ENCODE assay signal across 8 cellular contexts in the genomic region with DNA sequence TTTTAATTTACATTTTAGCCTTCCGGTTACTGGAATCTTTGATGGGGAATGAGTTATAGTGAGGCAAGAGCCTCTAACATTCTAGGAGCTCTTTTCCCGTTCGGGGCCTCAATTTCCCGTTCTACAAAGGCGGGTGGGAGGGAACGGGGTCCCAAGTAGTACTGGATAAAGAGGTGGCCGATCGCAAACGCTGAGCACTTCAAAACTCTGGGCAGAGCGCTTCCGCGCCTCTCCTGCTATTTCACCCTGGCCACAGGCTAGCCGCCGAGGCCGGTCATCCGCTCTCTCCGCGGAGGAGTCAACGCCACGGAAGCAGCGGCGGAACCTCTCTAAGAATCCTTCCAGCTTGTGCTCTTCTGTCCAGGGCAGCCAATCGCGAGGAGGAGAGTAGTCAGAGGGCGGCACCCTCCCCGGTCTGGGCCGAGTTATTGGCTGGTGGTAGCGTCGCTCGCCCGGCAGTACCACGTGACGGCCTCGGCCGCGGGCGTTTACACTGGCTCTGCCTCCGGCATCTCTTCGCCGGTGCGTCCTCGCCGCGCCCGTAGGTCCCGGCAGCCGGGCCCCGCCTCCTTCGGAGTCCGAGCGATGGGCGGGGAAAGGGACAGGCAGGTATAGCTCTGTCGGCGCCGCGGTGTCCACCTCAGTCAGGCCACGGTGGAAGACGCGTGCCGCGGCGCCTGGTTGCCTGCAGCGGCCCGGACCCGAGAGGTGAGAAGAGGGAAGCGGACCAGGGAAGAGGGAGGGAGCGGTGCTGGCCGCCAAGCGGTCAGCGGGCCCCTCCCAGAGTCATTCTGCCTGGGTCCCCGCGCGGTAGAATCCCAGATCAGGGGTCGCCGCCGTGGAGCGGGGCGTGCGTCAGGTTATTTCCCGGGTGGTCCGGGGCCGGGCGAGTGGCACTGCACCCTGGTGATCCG. TPM values are rescaled to one million over a fixed set of nuclear protein-coding genes. Genes with fewer than 3 reads are reported as not detected.
A peak's percentile ranks its signal among the peaks of the same experiment; 100 is the strongest.
DNase-seq lines count a peak whose midpoint lies in the region; ATAC-seq and TF ChIP-seq lines count a peak whose summit lies in the region.

A gene (plus strand): TSS at position 487 of the 914 bp plus-strand sequence. CDS start 16,895 bp downstream, outside the sequence.

- in situ Hi-C loops in transverse colon (cut with MboI; ENCODE audit: low pct_ligation_motif_present in 1 of 4, low pct_unique_long_range_greater_than_20kb in 1 of 4, low sequenced_read_pairs in 3 of 4) = loop anchor here in 2 of 4 donors (10.0 to 25.0 kb wide), 2 partner anchors 98 to 106 kb away; no protein-coding TSS in a partner anchor

- TF ChIP-seq CTCF in GM12865 (IDR thresholded peaks at IDR 0.05; ENCODE audit: insufficient read depth, low read depth, low read length, missing control alignments) (no peak), cardiac muscle cell (IDR thresholded peaks at IDR 0.05; ENCODE audit: low read depth, low read length) (no peak), transverse colon (IDR thresholded peaks at IDR 0.05) (peak in 2 of 5 experiments; percentile 21 to 22)

- no peak within 1 kb of the TSS for H3K23ac ChIP-seq in trophoblast cell (ENCODE audit: low read length)

- H3K27ac ChIP-seq in cardiac muscle cell (peak within 1 kb of the TSS; percentile 86), trophoblast cell (ENCODE audit: low read depth, low read length) (peak within 1 kb of the TSS; percentile 77), transverse colon (peak within 1 kb of the TSS; percentile 90 to 95 (median 94))

- H3K27me3 ChIP-seq in adipocyte (replicated peaks; ENCODE audit: control insufficient read depth, insufficient read depth, low read length) (no peaks in the 10 kb centered on the region), cardiac muscle cell (no peaks in the 10 kb centered on the region), trophoblast cell (ENCODE audit: insufficient read depth, low read length) (no peaks in the 10 kb centered on the region), transverse colon (no peaks in the 10 kb centered on the region)

- peak within 1 kb of the TSS; percentile 59 for H2BK120ac ChIP-seq in trophoblast cell (ENCODE audit: insufficient read depth, low read length, poor library complexity)

- peak within 1 kb of the TSS; percentile 83 for H4K12ac ChIP-seq in trophoblast cell (ENCODE audit: low read depth, low read length)

- peak within 1 kb of the TSS; percentile 67 for H2BK12ac ChIP-seq in trophoblast cell (ENCODE audit: low read length)

- peak within 1 kb of the TSS; percentile 91 for H3K14ac ChIP-seq in trophoblast cell (ENCODE audit: low read length)

- H3K4me2 ChIP-seq in trophoblast cell (ENCODE audit: low read length) = peak within 1 kb of the TSS; percentile 81

- H4K91ac ChIP-seq in trophoblast cell (ENCODE audit: low read depth, low read length) = peak within 1 kb of the TSS; percentile 86

- peak within 1 kb of the TSS; percentile 71 for H2BK5ac ChIP-seq in trophoblast cell (ENCODE audit: low read depth, low read length, poor library complexity)

- peak; percentile 97 for TF ChIP-seq POLR2A in transverse colon (IDR thresholded peaks at IDR 0.05)

- peak within 1 kb of the TSS; percentile 96 for H2AFZ ChIP-seq in trophoblast cell (ENCODE audit: insufficient read depth, low read length, poor library complexity)

- H3K9ac ChIP-seq in adipocyte (ENCODE audit: low read length) = peak within 1 kb of the TSS; percentile 87
- H3K9ac ChIP-seq in trophoblast cell (ENCODE audit: low read length) = no peak within 1 kb of the TSS

- H3K4ac ChIP-seq in trophoblast cell (ENCODE audit: low read depth, low read length) = peak within 1 kb of the TSS; percentile 73

- H3K79me2 ChIP-seq in trophoblast cell (ENCODE audit: control insufficient read depth, insufficient read depth, low read length, poor library complexity) = peaks cover 4% of the 10 kb centered on the region

- H3K4me3 ChIP-seq in GM12865 (ENCODE audit: low read depth, low read length) = peak within 1 kb of the TSS; percentile 81
- H3K4me3 ChIP-seq in adipocyte (ENCODE audit: low read length) = peak within 1 kb of the TSS; percentile 85
- peak within 1 kb of the TSS; percentile 50 for H3K4me3 ChIP-seq in cardiac muscle cell
- peak within 1 kb of the TSS; percentile 82 for H3K4me3 ChIP-seq in trophoblast cell (ENCODE audit: low read depth, low read length)
- H3K4me3 ChIP-seq in transverse colon = peak within 1 kb of the TSS; percentile 42 to 92 (median 64)

- peak within 1 kb of the TSS; percentile 88 for H4K8ac ChIP-seq in trophoblast cell (ENCODE audit: low read depth, low read length)

- ATAC-seq in HG02759 (IDR thresholded peaks at IDR 0.05; ENCODE audit: unreplicated experiment) = peak; percentile 99

- peak; percentile 98 for DNase-seq in GM12865 (ENCODE audit: low read depth)
- peak; percentile 90 to 97 (median 96) for DNase-seq in NCI-H1417 (lab: John Stamatoyannopoulos, UW)
- peak; percentile 96 to 99 for DNase-seq in SW 1271 (lab: John Stamatoyannopoulos, UW)
- peak; percentile 99 for DNase-seq in adipocyte (ENCODE audit: low read depth)
- peak; percentile 98 to 99 for DNase-seq in cardiac muscle cell (ENCODE audit: low read depth in 1 of 2, low spot score in 1 of 2)
- DNase-seq in trophoblast cell = peak; percentile 98
- peak; percentile 98 for DNase-seq in transverse colon

- H3K4me1 ChIP-seq in adipocyte (ENCODE audit: control insufficient read depth, insufficient read depth, low read length) (peaks cover 7% of the 10 kb centered on the region), cardiac muscle cell (ENCODE audit: low read depth) (no peaks in the 10 kb centered on the region), trophoblast cell (ENCODE audit: control insufficient read depth in 1 of 2, insufficient read depth in 2 of 2, low read length in 2 of 2) (peaks cover 0 to 4% of the 10 kb centered on the region in 2 experiments), transverse colon (peaks cover 0 to 39% (median 21%) of the 10 kb centered on the region in 4 donors)

- peak within 1 kb of the TSS; percentile 81 for H3K18ac ChIP-seq in trophoblast cell (ENCODE audit: low read length)

- H3K9me3 ChIP-seq in adipocyte (ENCODE audit: control insufficient read depth, low read length) (no peaks in the 10 kb centered on the region), cardiac muscle cell (ENCODE audit: low read depth) (no peaks in the 10 kb centered on the region), trophoblast cell (ENCODE audit: insufficient read depth, low read depth, low read length) (no peaks in the 10 kb centered on the region), transverse colon (no peaks in the 10 kb centered on the region)

- no peak for TF ChIP-seq EP300 in transverse colon (IDR thresholded peaks at IDR 0.05; ENCODE audit: low read depth)

- intact Hi-C loops in transverse colon (cut with DNase I; ENCODE audit: low total_unique reads) = no loop called here

- no peaks in the 10 kb centered on the region for H3K36me3 ChIP-seq in adipocyte (ENCODE audit: control insufficient read depth, insufficient read depth, low read length, severe bottlenecking)
- no peaks in the 10 kb centered on the region for H3K36me3 ChIP-seq in cardiac muscle cell
- no peaks in the 10 kb centered on the region for H3K36me3 ChIP-seq in trophoblast cell (ENCODE audit: control insufficient read depth in 1 of 2, insufficient read depth in 2 of 2, low read length in 2 of 2)
- H3K36me3 ChIP-seq in transverse colon = no peaks in the 10 kb centered on the region

- WGBS in trophoblast cell (ENCODE audit: extremely low coverage, insufficient coverage, insufficient read length) = no CpG with 5 or more reads among the region's 84 CpGs
- 0% methylated on average over 9 to 63 of the region's 84 CpGs for WGBS in transverse colon (ENCODE audit: low coverage in 1 of 2), 2 donors

- H2AK5ac ChIP-seq in trophoblast cell (ENCODE audit: low read length) = no peak within 1 kb of the TSS

- peaks cover 8% of the 10 kb centered on the region for H3K79me1 ChIP-seq in trophoblast cell (ENCODE audit: low read length)

RNA-seq across cellular contexts. Expression of the gene that starts here (rescaled TPM):
- 6.8 and 7.0 TPM in 2 replicates for total RNA-seq in cardiac muscle cell
- 3.8 and 4.4 TPM in 2 replicates for polyA plus RNA-seq in cardiac muscle cell
- 4.0 and 4.2 TPM in 2 replicates for polyA plus RNA-seq in trophoblast cell (2013)
- total RNA-seq in transverse colon = 1,000 to 10,000 TPM in 2 of 4 donors, 100 to 1,000 TPM in 2; 233 to 1,489 (median 1,023) TPM

Comparison
In these comparisons a context has a peak if more than half of its experiments do, and no peak if none do; other contexts are left out.
1. Peak in every context shown above with its lines: DNase-seq, ATAC-seq, H3K4me3 ChIP-seq and H3K27ac ChIP-seq.
2. RNA of the gene that starts here (total RNA-seq): 233 to 1,489 TPM in transverse colon; 6.8 to 7.0 TPM in cardiac muscle cell; every median in the first group is over 10 times any median in the second.